8 cellular contexts compared by ENCODE assay signal in the genomic region with DNA sequence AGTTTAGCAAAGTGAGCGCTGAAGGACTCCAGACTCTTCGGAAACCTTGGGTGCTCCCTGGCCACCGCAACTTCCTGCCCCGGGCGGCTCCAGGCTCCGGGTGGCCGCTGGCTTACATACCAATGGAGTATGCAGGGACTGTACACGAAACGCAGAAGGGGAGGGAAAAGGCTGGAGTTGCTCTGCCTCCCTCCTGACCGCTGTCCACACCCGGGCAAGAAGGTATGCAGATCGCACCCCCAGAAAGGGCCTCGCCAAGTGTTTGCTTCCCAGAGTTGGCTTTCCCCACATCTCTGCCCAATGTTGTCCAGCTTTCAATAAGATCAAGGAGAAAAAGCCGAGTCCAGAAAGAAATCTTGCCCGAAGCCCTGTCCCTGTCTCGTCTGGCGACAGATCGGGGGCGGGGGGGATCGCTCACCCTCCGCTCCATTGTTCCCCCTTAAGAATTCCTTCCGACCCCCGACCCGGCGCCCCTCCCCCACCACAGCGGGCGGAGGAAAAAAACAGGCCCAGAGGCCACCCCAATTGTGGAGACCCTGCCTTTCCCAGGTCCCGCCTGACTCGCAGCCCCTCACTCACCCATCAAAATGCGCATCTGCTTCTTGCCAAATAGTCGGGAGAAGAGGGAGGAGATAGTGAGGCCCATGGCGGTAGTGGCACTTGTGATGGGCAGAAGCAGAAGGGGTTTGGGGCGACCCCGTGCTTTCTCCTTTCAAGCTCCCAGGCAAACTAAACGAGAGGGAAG. TPM values are rescaled to one million over a fixed set of nuclear protein-coding genes. Genes with fewer than 3 reads are reported as not detected.
DNase-seq lines count a peak whose midpoint lies in the region; ATAC-seq, FAIRE-seq and TF ChIP-seq lines count a peak whose summit lies in the region.

No MANE protein-coding gene starts in this region.

- peak overlapping the region; percentile 95 to 100 (median 98) for H3K4me3 Mint-ChIP-seq in immature natural killer cell

- H3K36me3 ChIP-seq in bronchial epithelial cell (ENCODE audit: control insufficient read depth, insufficient read depth, low read length) (peaks cover 5% of the 10 kb centered on the region), small intestine (ENCODE audit: control insufficient read depth in 2 of 2, insufficient read depth in 2 of 2, low read length in 2 of 2) (no peaks in the 10 kb centered on the region)

- ATAC-seq in GM19397 (IDR thresholded peaks at IDR 0.05; ENCODE audit: unreplicated experiment): peak; percentile 4

- peak overlapping the region; percentile 97 for H3K27ac ChIP-seq in VCaP
- peak overlapping the region; percentile 97 to 100 for H3K27ac ChIP-seq in small intestine (ENCODE audit: low read depth in 1 of 2, low read length in 1 of 2)

- H3K27me3 ChIP-seq in bronchial epithelial cell (ENCODE audit: control insufficient read depth, insufficient read depth, low read length): no peaks in the 10 kb centered on the region
- no peaks in the 10 kb centered on the region for H3K27me3 ChIP-seq in small intestine (ENCODE audit: control insufficient read depth in 2 of 2, insufficient read depth in 2 of 2, low read length in 2 of 2)

- no peaks in the 10 kb centered on the region for H3K36me3 Mint-ChIP-seq in immature natural killer cell

- 0 to 1% (median 0%) methylated on average over 35 of the region's 35 CpGs for WGBS in small intestine, 3 donors

- no peak for FAIRE-seq in bronchial epithelial cell (lab: Jason Lieb, UNC)
- FAIRE-seq in small intestine (lab: Jason Lieb, UNC): no peak

- H3K27ac Mint-ChIP-seq in immature natural killer cell: peak overlapping the region; percentile 100

- H3K4me1 ChIP-seq in small intestine (ENCODE audit: control insufficient read depth in 2 of 2, insufficient read depth in 1 of 2, low read depth in 1 of 2, low read length in 1 of 2): peaks cover 3 to 5% of the 10 kb centered on the region in 2 donors

- peak; percentile 89 for DNase-seq in AG20443 (ENCODE audit: low spot score)
- peak; percentile 79 to 86 for DNase-seq in Kasumi-1 (lab: John Stamatoyannopoulos, UW)
- peak; percentile 78 for DNase-seq in bronchial epithelial cell (ENCODE audit: low read depth)
- DNase-seq in immature natural killer cell: peak; percentile 59 to 68 (median 68)
- DNase-seq in small intestine: peak; percentile 77
- DNase-seq in NCI-H1105 (lab: John Stamatoyannopoulos, UW): no peak

- TF ChIP-seq CTCF in VCaP (conservative IDR thresholded peaks at IDR 0.05) (no peak), bronchial epithelial cell (IDR thresholded peaks at IDR 0.05; ENCODE audit: insufficient read depth, low read length, severe bottlenecking) (no peak)

- H3K9me3 ChIP-seq in small intestine (ENCODE audit: control insufficient read depth, low read depth): no peaks in the 10 kb centered on the region

- H3K27me3 Mint-ChIP-seq in immature natural killer cell (ENCODE audit: low read depth in 3 of 3): peaks cover 19 to 25% (median 22%) of the 10 kb centered on the region in 3 donors

- no peaks in the 10 kb centered on the region for H3K9me3 Mint-ChIP-seq in immature natural killer cell

- H3K4me1 Mint-ChIP-seq in immature natural killer cell: peaks cover 56 to 74% of the 10 kb centered on the region in 2 donors

- H3K4me3 ChIP-seq in bronchial epithelial cell (ENCODE audit: low read depth, low read length) (peak overlapping the region; percentile 99), small intestine (ENCODE audit: low read depth in 1 of 2, low read length in 2 of 2) (peak overlapping the region; percentile 82 to 93)

RNA-seq across cellular contexts. Expression of a gene that starts 0.5 kb away (rescaled TPM):
- total RNA-seq in bronchial epithelial cell: 91.4 and 96.9 TPM in 2 replicates
- polyA plus RNA-seq in immature natural killer cell (100 to 1,000 TPM; 136 to 221 (median 158) TPM), small intestine (100 to 1,000 TPM; 157 to 177 (median 171) TPM)

RNA-seq across cellular contexts. Expression of a gene that starts 40.6 kb away (rescaled TPM):
- 12.6 and 14.7 TPM in 2 replicates for total RNA-seq in bronchial epithelial cell
- polyA plus RNA-seq in immature natural killer cell (10 to 100 TPM in 2 of 3 donors, 1 to 10 TPM in 1; 7.4 to 21.3 (median 15.3) TPM), small intestine (1 to 10 TPM; 4.0 to 7.0 (median 4.1) TPM)

RNA-seq across cellular contexts. Expression of a gene that starts 52.5 kb away (rescaled TPM):
- total RNA-seq in bronchial epithelial cell: under 0.01 and 0.13 TPM in 2 replicates
- polyA plus RNA-seq in immature natural killer cell: not detected
- under 1 TPM in 1 of 3 donors, not detected in 2; 0.10 TPM for polyA plus RNA-seq in small intestine
